ENCODE assay signal across 1 cellular context in the genomic region with DNA sequence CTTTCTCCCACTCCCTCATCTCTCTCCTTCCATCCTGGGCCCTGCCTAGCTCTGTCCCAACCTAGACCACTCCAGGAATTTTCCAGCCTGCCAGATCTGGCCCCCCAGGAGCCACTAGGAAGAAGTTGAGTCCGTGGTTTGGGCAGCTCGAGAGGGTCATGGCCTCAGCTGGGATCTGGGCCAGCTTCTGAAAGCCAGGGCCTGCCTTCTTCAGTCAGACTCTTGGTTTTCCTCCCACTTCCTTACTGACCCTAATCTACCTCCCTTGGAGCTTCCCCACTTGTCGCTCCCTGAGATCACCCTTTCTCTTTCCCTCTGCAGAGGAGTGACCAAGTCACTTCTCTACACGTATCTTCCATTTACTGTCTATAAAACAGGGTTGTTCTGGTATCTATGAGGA.
TF ChIP-seq lines count a peak whose summit lies in the region.

No MANE protein-coding gene starts in this region.

TF ChIP-seq in K562, 482 proteins besides CTCF, POLR2A, EP300 and RAD21:
- TF ChIP-seq, protein P1, sequence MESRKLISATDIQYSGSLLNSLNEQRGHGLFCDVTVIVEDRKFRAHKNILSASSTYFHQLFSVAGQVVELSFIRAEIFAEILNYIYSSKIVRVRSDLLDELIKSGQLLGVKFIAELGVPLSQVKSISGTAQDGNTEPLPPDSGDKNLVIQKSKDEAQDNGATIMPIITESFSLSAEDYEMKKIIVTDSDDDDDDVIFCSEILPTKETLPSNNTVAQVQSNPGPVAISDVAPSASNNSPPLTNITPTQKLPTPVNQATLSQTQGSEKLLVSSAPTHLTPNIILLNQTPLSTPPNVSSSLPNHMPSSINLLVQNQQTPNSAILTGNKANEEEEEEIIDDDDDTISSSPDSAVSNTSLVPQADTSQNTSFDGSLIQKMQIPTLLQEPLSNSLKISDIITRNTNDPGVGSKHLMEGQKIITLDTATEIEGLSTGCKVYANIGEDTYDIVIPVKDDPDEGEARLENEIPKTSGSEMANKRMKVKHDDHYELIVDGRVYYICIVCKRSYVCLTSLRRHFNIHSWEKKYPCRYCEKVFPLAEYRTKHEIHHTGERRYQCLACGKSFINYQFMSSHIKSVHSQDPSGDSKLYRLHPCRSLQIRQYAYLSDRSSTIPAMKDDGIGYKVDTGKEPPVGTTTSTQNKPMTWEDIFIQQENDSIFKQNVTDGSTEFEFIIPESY (CRISPR knock-in tag; IDR thresholded peaks at IDR 0.05) = no peak
- TF ChIP-seq NR2C2 (CRISPR knock-in tag; IDR thresholded peaks at IDR 0.05) (no peak), NR2C2 (tag; IDR thresholded peaks at IDR 0.05) (peak; percentile 35; the same call in 1 of the 2 replicates), NFIC (IDR thresholded peaks at IDR 0.05) (peak; percentile 28; the same call in 1 of the 2 replicates)
